In the genomic region with DNA sequence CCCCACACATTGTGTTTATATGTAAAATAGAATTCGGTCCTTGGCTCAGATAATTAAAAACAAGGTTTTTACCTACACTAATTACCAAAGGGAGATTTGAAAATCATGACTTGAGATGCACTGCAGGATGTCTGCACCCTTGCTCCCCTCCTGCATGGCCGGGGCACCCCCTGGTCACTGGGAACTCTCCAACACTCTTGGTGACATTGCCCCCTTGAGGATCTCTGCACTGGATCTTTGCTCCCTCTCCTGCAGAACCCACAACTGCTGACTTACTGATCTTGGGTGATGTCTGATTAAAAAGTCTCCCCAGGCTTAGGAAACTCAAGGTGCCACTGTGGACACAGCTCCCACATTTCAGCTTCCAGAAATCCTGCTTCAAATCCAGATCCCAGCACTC, we compare ENCODE assay signal across 1 cellular context.
TF ChIP-seq lines count a peak whose summit lies in the region.

No MANE protein-coding gene starts in this region.

TF ChIP-seq in HCT116, 20 proteins besides CTCF, POLR2A, EP300 and RAD21 (continued from another document):
- TF ChIP-seq, protein P1, sequence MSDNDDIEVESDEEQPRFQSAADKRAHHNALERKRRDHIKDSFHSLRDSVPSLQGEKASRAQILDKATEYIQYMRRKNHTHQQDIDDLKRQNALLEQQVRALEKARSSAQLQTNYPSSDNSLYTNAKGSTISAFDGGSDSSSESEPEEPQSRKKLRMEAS (IDR thresholded peaks at IDR 0.05) = no peak
